ENCODE assay signal across 21 cellular contexts in genomic region chr1:53627031-53627430, GRCh38.
DNase-seq lines count a peak whose midpoint lies in the region; ATAC-seq, FAIRE-seq and TF ChIP-seq lines count a peak whose summit lies in the region.
"Had no signal": no experiment of that assay in that cellular context is flagged by ENCODE, and none has a peak within 500 bp of the region (broad histone marks: within the 10 kb centered on the region; RNA-seq: fewer than 3 reads in every experiment).

No MANE protein-coding gene starts in this region.

- H3K4me3 ChIP-seq in SJCRH30, result no peak overlapping the region
- H3K4me3 ChIP-seq: GM12878 had no signal

- no peak overlapping the region for H3K27ac ChIP-seq in SJCRH30

- H3K4me1 Mint-ChIP-seq in activated CD8-positive, alpha-beta memory T cell treated with anti-CD3 and anti-CD28 coated beads, Interleukin-2, amount 10 ng/mL, durations not matched to agents 7 days and 5 days, result no peaks in the 10 kb centered on the region
- H3K4me1 Mint-ChIP-seq in glutamatergic neuron (ENCODE audit: low read depth, unreplicated experiment), result peaks cover 31% of the 10 kb centered on the region
- no peaks in the 10 kb centered on the region for H3K4me1 Mint-ChIP-seq in activated T-cell treated with anti-CD3 and anti-CD28 coated beads, Interleukin-2, amount 50 U/mL, for 72 hours (ENCODE audit: low read depth)

- FAIRE-seq in urothelium cell line (lab: Jason Lieb, UNC), result no peak
- FAIRE-seq: A204.1, GM12878 had no signal

- peaks cover 8% of the 10 kb centered on the region for H3K27me3 ChIP-seq in SJCRH30

- peak; percentile 12 for DNase-seq in activated CD8-positive, alpha-beta memory T cell treated with anti-CD3 and anti-CD28 coated beads, Interleukin-2, amount 10 ng/mL, durations not matched to agents 7 days and 5 days
- no peak for DNase-seq in activated CD8-positive, alpha-beta memory T cell treated with anti-CD3 and anti-CD28 coated beads, Interleukin-2, amount 50 U/mL, for 48 hours
- no peak for DNase-seq in glutamatergic neuron
- peak; percentile 31 for DNase-seq in sciatic nerve (ENCODE audit: low spot score)
- no peak for DNase-seq in activated T-cell treated with anti-CD3 and anti-CD28 coated beads, Interleukin-2, amount 50 U/mL, for 72 hours
- DNase-seq in urothelium cell line (ENCODE audit: low spot score), result no peak
- DNase-seq in SJCRH30, result no peak
- DNase-seq: Caco-2; CD4-positive, alpha-beta T cell; GOT3; MM.1S; NCI-H1092; NCI-H146; NCI-H2081; NCI-H2171 treated with DMSO at 0.1 percent for 48 hours; NCI-H446 treated with DMSO at 0.1 percent for 48 hours; NCI-H748 treated with DMSO at 0.1 percent for 48 hours; OCI-M1; Right ventricle myocardium superior had no signal

- intact Hi-C loops in sciatic nerve (cut with DNase I), result no loop called here

- ATAC-seq in activated CD8-positive, alpha-beta memory T cell treated with anti-CD3 and anti-CD28 coated beads, Interleukin-2, amount 10 ng/mL, durations not matched to agents 7 days and 5 days, result no peak
- ATAC-seq in sciatic nerve, result no peak
- ATAC-seq in activated T-cell treated with anti-CD3 and anti-CD28 coated beads, Interleukin-2, amount 50 U/mL, for 72 hours (replicated peaks in 1 of 2), result no peak
- ATAC-seq: GM12878 had no signal

- H3K9me3 Mint-ChIP-seq in activated CD8-positive, alpha-beta memory T cell treated with anti-CD3 and anti-CD28 coated beads, Interleukin-2, amount 10 ng/mL, durations not matched to agents 7 days and 5 days (ENCODE audit: low read depth), result no peaks in the 10 kb centered on the region
- H3K9me3 Mint-ChIP-seq in glutamatergic neuron (ENCODE audit: unreplicated experiment), result peaks cover 15% of the 10 kb centered on the region
- H3K9me3 Mint-ChIP-seq in activated T-cell treated with anti-CD3 and anti-CD28 coated beads, Interleukin-2, amount 50 U/mL, for 72 hours, result no peaks in the 10 kb centered on the region
- H3K9me3 Mint-ChIP-seq: CD4-positive, alpha-beta T cell had no signal

- H3K4me3 Mint-ChIP-seq in activated CD8-positive, alpha-beta memory T cell treated with anti-CD3 and anti-CD28 coated beads, Interleukin-2, amount 10 ng/mL, durations not matched to agents 7 days and 5 days, result no peak overlapping the region
- H3K4me3 Mint-ChIP-seq in glutamatergic neuron (ENCODE audit: unreplicated experiment), result peak overlapping the region; percentile 30
- H3K4me3 Mint-ChIP-seq in activated T-cell treated with anti-CD3 and anti-CD28 coated beads, Interleukin-2, amount 50 U/mL, for 72 hours, result no peak overlapping the region
- H3K4me3 Mint-ChIP-seq: CD4-positive, alpha-beta T cell had no signal

- peaks cover 7% of the 10 kb centered on the region for H3K27me3 Mint-ChIP-seq in activated CD8-positive, alpha-beta memory T cell treated with anti-CD3 and anti-CD28 coated beads, Interleukin-2, amount 10 ng/mL, durations not matched to agents 7 days and 5 days
- H3K27me3 Mint-ChIP-seq in glutamatergic neuron (ENCODE audit: unreplicated experiment), result peaks cover 20% of the 10 kb centered on the region
- no peaks in the 10 kb centered on the region for H3K27me3 Mint-ChIP-seq in activated T-cell treated with anti-CD3 and anti-CD28 coated beads, Interleukin-2, amount 50 U/mL, for 72 hours (ENCODE audit: low read depth)
- H3K27me3 Mint-ChIP-seq: CD4-positive, alpha-beta T cell had no signal

- no peaks in the 10 kb centered on the region for H3K36me3 ChIP-seq in SJCRH30

- no peak overlapping the region for H3K27ac Mint-ChIP-seq in activated CD8-positive, alpha-beta memory T cell treated with anti-CD3 and anti-CD28 coated beads, Interleukin-2, amount 10 ng/mL, durations not matched to agents 7 days and 5 days
- H3K27ac Mint-ChIP-seq in glutamatergic neuron (ENCODE audit: unreplicated experiment), result peak overlapping the region; percentile 10
- H3K27ac Mint-ChIP-seq in activated T-cell treated with anti-CD3 and anti-CD28 coated beads, Interleukin-2, amount 50 U/mL, for 72 hours, result no peak overlapping the region
- H3K27ac Mint-ChIP-seq: CD4-positive, alpha-beta T cell had no signal

- CTCF ChIA-PET in activated CD8-positive, alpha-beta memory T cell treated with anti-CD3 and anti-CD28 coated beads, Interleukin-2, amount 10 ng/mL, durations not matched to agents 7 days and 5 days (lab: Charles Lee), result no interaction called here

- TF ChIP-seq CTCF in glutamatergic neuron (IDR thresholded peaks at IDR 0.05; ENCODE audit: partially characterized antibody, unreplicated experiment), result no peak

- no peaks in the 10 kb centered on the region for H3K36me3 Mint-ChIP-seq in activated CD8-positive, alpha-beta memory T cell treated with anti-CD3 and anti-CD28 coated beads, Interleukin-2, amount 10 ng/mL, durations not matched to agents 7 days and 5 days
- no peaks in the 10 kb centered on the region for H3K36me3 Mint-ChIP-seq in glutamatergic neuron (ENCODE audit: unreplicated experiment)
- no peaks in the 10 kb centered on the region for H3K36me3 Mint-ChIP-seq in activated T-cell treated with anti-CD3 and anti-CD28 coated beads, Interleukin-2, amount 50 U/mL, for 72 hours (ENCODE audit: insufficient read depth in 2 of 2)

- no peaks in the 10 kb centered on the region for H3K4me1 ChIP-seq in SJCRH30
- H3K4me1 ChIP-seq: Caco-2 had no signal

- no peaks in the 10 kb centered on the region for H3K9me3 ChIP-seq in SJCRH30 (replicated peaks)
- H3K9me3 ChIP-seq: Caco-2 had no signal

Comparison
In these comparisons a context has a peak if more than half of its experiments do, and no peak if none do; other contexts are left out.
1. DNase-seq: peak in activated CD8-positive, alpha-beta memory T cell treated with anti-CD3 and anti-CD28 coated beads, Interleukin-2, amount 10 ng/mL, durations not matched to agents 7 days and 5 days (single experiment) and sciatic nerve (single experiment); none in activated CD8-positive, alpha-beta memory T cell treated with anti-CD3 and anti-CD28 coated beads, Interleukin-2, amount 50 U/mL, for 48 hours (single experiment), glutamatergic neuron (single experiment), activated T-cell treated with anti-CD3 and anti-CD28 coated beads, Interleukin-2, amount 50 U/mL, for 72 hours (0 of 2), urothelium cell line (single experiment) and SJCRH30 (0 of 2).